In genomic region chr10:62665771-62666170, GRCh38 we compare ENCODE assay signal across 16 cellular contexts.
A peak's percentile ranks its signal among the peaks of the same experiment; 100 is the strongest.
DNase-seq lines count a peak whose midpoint lies in the region; ATAC-seq lines count a peak whose summit lies in the region.
"Had no signal": no experiment of that assay in that cellular context is flagged by ENCODE, and none has a peak within 500 bp of the region (broad histone marks: within the 10 kb centered on the region; RNA-seq: fewer than 3 reads in every experiment).

No MANE protein-coding gene starts in this region.

- intact Hi-C loops in dendritic cell treated with granulocyte-macrophage colony-stimulating factor and Interleukin-4, amounts not matched to agents 40 ng/mL and 50 ng/mL, for 4 days (cut with micrococcal nuclease): no loop called here

- H3K27me3 Mint-ChIP-seq in dendritic cell treated with granulocyte-macrophage colony-stimulating factor and Interleukin-4, amounts not matched to agents 40 ng/mL and 50 ng/mL, for 4 days: peaks cover 4% of the 10 kb centered on the region
- H3K27me3 Mint-ChIP-seq: CD8-positive, alpha-beta memory T cell had no signal

- DNase-seq in DMS53 (lab: John Stamatoyannopoulos, UW): peak; percentile 6
- DNase-seq in DMS53 treated with DMSO at 0.1 percent for 48 hours (lab: John Stamatoyannopoulos, UW; ENCODE audit: unreplicated experiment): no peak
- peak; percentile 14 for DNase-seq in midbrain (lab: John Stamatoyannopoulos, UW)
- no peak for DNase-seq in activated CD4-positive, alpha-beta T cell treated with anti-CD3 and anti-CD28 coated beads for 48 hours
- DNase-seq: BE2C; Calu3; CD8-positive, alpha-beta memory T cell; NCI-H2029; NCI-H446; NCI-H774 had no signal

- no peak for ATAC-seq in GM21515 (IDR thresholded peaks at IDR 0.05; ENCODE audit: unreplicated experiment)
- no peak for ATAC-seq in HG02610 (IDR thresholded peaks at IDR 0.05; ENCODE audit: unreplicated experiment)
- ATAC-seq: K562, SK-N-SH treated with all-trans-retinoic acid at 6 μM for 48 hours had no signal

- H3K4me1 Mint-ChIP-seq in dendritic cell treated with granulocyte-macrophage colony-stimulating factor and Interleukin-4, amounts not matched to agents 40 ng/mL and 50 ng/mL, for 4 days (ENCODE audit: low read depth): peaks cover 83% of the 10 kb centered on the region

- no peaks in the 10 kb centered on the region for H3K9me3 Mint-ChIP-seq in dendritic cell treated with granulocyte-macrophage colony-stimulating factor and Interleukin-4, amounts not matched to agents 40 ng/mL and 50 ng/mL, for 4 days
- H3K9me3 Mint-ChIP-seq: CD14-positive monocyte; CD8-positive, alpha-beta memory T cell had no signal

- H3K36me3 Mint-ChIP-seq in dendritic cell treated with granulocyte-macrophage colony-stimulating factor and Interleukin-4, amounts not matched to agents 40 ng/mL and 50 ng/mL, for 4 days (ENCODE audit: low read depth): no peaks in the 10 kb centered on the region
- H3K36me3 Mint-ChIP-seq: CD8-positive, alpha-beta memory T cell had no signal

- H3K27ac Mint-ChIP-seq in dendritic cell treated with granulocyte-macrophage colony-stimulating factor and Interleukin-4, amounts not matched to agents 40 ng/mL and 50 ng/mL, for 4 days: peak overlapping the region; percentile 70
- H3K27ac Mint-ChIP-seq: CD8-positive, alpha-beta memory T cell had no signal

- no peak overlapping the region for H3K4me3 Mint-ChIP-seq in dendritic cell treated with granulocyte-macrophage colony-stimulating factor and Interleukin-4, amounts not matched to agents 40 ng/mL and 50 ng/mL, for 4 days
- H3K4me3 Mint-ChIP-seq: CD8-positive, alpha-beta memory T cell had no signal

Comparison
In these comparisons a context has a peak if more than half of its experiments do, and no peak if none do; other contexts are left out.
1. DNase-seq: peak in DMS53 (single experiment) and midbrain (single experiment); none in DMS53 treated with DMSO at 0.1 percent for 48 hours (single experiment) and activated CD4-positive, alpha-beta T cell treated with anti-CD3 and anti-CD28 coated beads for 48 hours (single experiment).